1 cellular context compared by ENCODE assay signal in genomic region chr17:6069611-6070279, GRCh38.
TF ChIP-seq lines count a peak whose summit lies in the region.

No MANE protein-coding gene starts in this region.

TF ChIP-seq in WTC11, 78 proteins besides CTCF, POLR2A, EP300 and RAD21 (continued from another document):
- TF ChIP-seq ZBTB43 (CRISPR knock-in tag; IDR thresholded peaks at IDR 0.05) = peak; percentile 69; the same call in 1 of the 2 replicates
